Comparison of ENCODE assay signal across 35 cellular contexts in genomic region chr17:13171790-13172189, GRCh38.
"Had no signal": no experiment of that assay in that cellular context is flagged by ENCODE, and none has a peak within 500 bp of the region (broad histone marks: within the 10 kb centered on the region; RNA-seq: fewer than 3 reads in every experiment).

No MANE protein-coding gene starts in this region.

- H3K4me3 ChIP-seq: MG63 had no signal

- H3K36me3 ChIP-seq: MG63 had no signal

- H3K9me3 ChIP-seq: MG63 had no signal

- H3K27me3 ChIP-seq: MG63 had no signal

- DNase-seq: Kasumi-1, MG63, MM.1S, MV-4-11, NCI-H1048, NCI-H1092, NCI-H1092 treated with DMSO at 0.1 percent for 48 hours, NCI-H1105, NCI-H1105 treated with DMSO at 0.1 percent for 48 hours, NCI-H1417, NCI-H1417 treated with DMSO at 0.1 percent for 48 hours, NCI-H1436, NCI-H1436 treated with DMSO at 0.1 percent for 48 hours, NCI-H146, NCI-H1694, NCI-H1694 treated with DMSO at 0.1 percent for 48 hours, NCI-H187, NCI-H187 treated with DMSO at 0.1 percent for 48 hours, NCI-H1930, NCI-H2029, NCI-H2029 treated with DMSO at 0.1 percent for 48 hours, NCI-H2081, NCI-H2081 treated with DMSO at 0.1 percent for 48 hours, NCI-H2107, NCI-H2171, NCI-H2171 treated with DMSO at 0.1 percent for 48 hours, NCI-H2227 treated with DMSO at 0.1 percent for 48 hours, NCI-H226, NCI-H345, NCI-H446, NCI-H446 treated with DMSO at 0.1 percent for 48 hours, NCI-H510A, NCI-H510A treated with DMSO at 0.1 percent for 48 hours, NCI-H524, NCI-H524 treated with DMSO at 0.1 percent for 48 hours had no signal
